ENCODE assay signal across 17 cellular contexts in the genomic region with DNA sequence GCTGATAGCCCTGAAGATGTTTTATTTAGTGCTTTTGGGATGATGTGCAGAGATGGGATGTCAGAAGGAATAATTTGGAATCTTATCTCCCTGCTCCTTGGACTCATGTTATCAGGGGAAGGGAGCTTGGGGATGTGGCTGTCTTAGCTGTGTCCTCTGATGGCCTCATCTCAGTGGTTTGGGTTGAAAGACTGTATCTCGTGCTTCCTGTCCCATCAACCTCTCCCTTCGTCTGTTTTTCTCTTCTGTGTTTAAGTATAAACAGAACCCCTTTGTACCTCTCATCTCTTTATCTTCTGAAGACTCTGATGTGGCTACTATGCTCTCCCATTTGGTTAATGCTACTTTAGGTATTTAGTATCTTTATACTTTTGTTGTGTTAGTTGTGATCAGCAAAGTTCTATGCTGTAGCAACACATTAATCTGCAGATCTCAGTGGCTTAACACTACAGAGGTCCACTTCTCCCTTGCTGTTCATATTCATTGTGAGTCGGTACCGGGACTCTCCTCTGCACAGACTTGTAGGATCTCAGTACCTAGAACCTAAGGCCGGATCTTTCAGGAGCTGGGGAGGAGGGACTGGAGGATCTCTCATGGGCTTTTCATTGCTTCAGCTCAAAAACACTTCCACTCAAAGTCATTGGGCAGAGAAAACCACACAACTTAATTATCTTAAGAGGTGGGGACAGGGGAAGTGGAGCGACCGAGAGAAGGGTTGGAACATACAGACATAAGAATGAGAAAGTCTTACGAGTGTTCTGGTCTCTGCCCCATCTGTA. TPM values are rescaled to one million over a fixed set of nuclear protein-coding genes. Genes with fewer than 3 reads are reported as not detected.
DNase-seq lines count a peak whose midpoint lies in the region; ATAC-seq and TF ChIP-seq lines count a peak whose summit lies in the region.
"Had no signal": no experiment of that assay in that cellular context is flagged by ENCODE, and none has a peak within 500 bp of the region (broad histone marks: within the 10 kb centered on the region; RNA-seq: fewer than 3 reads in every experiment).

No MANE protein-coding gene starts in this region.

- peaks cover 76% of the 10 kb centered on the region for H3K4me1 Mint-ChIP-seq in activated naive CD4-positive, alpha-beta T cell treated with anti-CD3 and anti-CD28 coated beads for 36 hours (ENCODE audit: low read depth)
- H3K4me1 Mint-ChIP-seq in activated naive CD8-positive, alpha-beta T cell treated with anti-CD3 and anti-CD28 coated beads, Interleukin-2, amount 50 U/mL, for 24 hours = peaks cover 89% of the 10 kb centered on the region
- H3K4me1 Mint-ChIP-seq in stimulated activated effector memory CD8-positive, alpha-beta T cell treated with anti-CD3 and anti-CD28 coated beads, Interleukin-12 subunit alpha, Interleukin-12 subunit beta, amount 100 ng/mL, for 72 hours = peaks cover 44% of the 10 kb centered on the region

- peak overlapping the region; percentile 73 for H3K4me3 Mint-ChIP-seq in activated naive CD4-positive, alpha-beta T cell treated with anti-CD3 and anti-CD28 coated beads for 36 hours
- H3K4me3 Mint-ChIP-seq in activated naive CD8-positive, alpha-beta T cell treated with anti-CD3 and anti-CD28 coated beads, Interleukin-2, amount 50 U/mL, for 24 hours = peak overlapping the region; percentile 67
- H3K4me3 Mint-ChIP-seq in stimulated activated effector memory CD8-positive, alpha-beta T cell treated with anti-CD3 and anti-CD28 coated beads, Interleukin-12 subunit alpha, Interleukin-12 subunit beta, amount 100 ng/mL, for 72 hours = peak overlapping the region; percentile 53
- H3K4me3 Mint-ChIP-seq: type B pancreatic cell had no signal

- POLR2A ChIA-PET in Panc1 (lab: Charles Lee) = no interaction called here

- peak overlapping the region; percentile 94 for H3K27ac Mint-ChIP-seq in activated naive CD4-positive, alpha-beta T cell treated with anti-CD3 and anti-CD28 coated beads for 36 hours
- peak overlapping the region; percentile 88 for H3K27ac Mint-ChIP-seq in activated naive CD8-positive, alpha-beta T cell treated with anti-CD3 and anti-CD28 coated beads, Interleukin-2, amount 50 U/mL, for 24 hours
- peak overlapping the region; percentile 82 for H3K27ac Mint-ChIP-seq in stimulated activated effector memory CD8-positive, alpha-beta T cell treated with anti-CD3 and anti-CD28 coated beads, Interleukin-12 subunit alpha, Interleukin-12 subunit beta, amount 100 ng/mL, for 72 hours
- H3K27ac Mint-ChIP-seq: type B pancreatic cell had no signal

- no peak for TF ChIP-seq CTCF in Panc1 (IDR thresholded peaks at IDR 0.05)
- no peak for TF ChIP-seq CTCF in psoas muscle (IDR thresholded peaks at IDR 0.05)

- intact Hi-C loops in activated naive CD4-positive, alpha-beta T cell treated with anti-CD3 and anti-CD28 coated beads for 36 hours (cut with micrococcal nuclease) = loop anchor here (1.0 to 2.0 kb wide), 4 partner anchors 8 to 25 kb away; no protein-coding TSS in a partner anchor
- intact Hi-C loops in Panc1 (cut with micrococcal nuclease; ENCODE audit: unreplicated experiment) = no loop called here
- intact Hi-C loops in psoas muscle (cut with DNase I) = no loop called here

- H3K27ac ChIP-seq in Panc1 (ENCODE audit: low read length) (0 out of 2 replicates have a peak overlapping the region, but pooled peaks have one; percentile 23), psoas muscle (no peak overlapping the region)
- H3K27ac ChIP-seq: lower lobe of right lung had no signal

- in situ Hi-C loops in Panc1 (cut with HindIII; ENCODE audit: low pct_unique_long_range_greater_than_20kb, low sequenced_read_pairs) = no loop called here

- WGBS in psoas muscle, 3 donors = 88 to 91% (median 88%) methylated on average over 8 of the region's 8 CpGs

- H3K9me3 ChIP-seq in Panc1 (ENCODE audit: control insufficient read depth, insufficient read depth, low read depth, low read length) (no peaks in the 10 kb centered on the region), psoas muscle (no peaks in the 10 kb centered on the region)
- H3K9me3 ChIP-seq: lower lobe of right lung had no signal

- no TSS peak for BruUV-seq in Panc1 (replicated peaks; lab: Mats Ljungman, UMichigan)

- 0 out of 2 replicates have a peak, but pooled peaks have one; percentile 17 for ATAC-seq in Panc1
- peak; percentile 81 for ATAC-seq in activated naive CD8-positive, alpha-beta T cell treated with anti-CD3 and anti-CD28 coated beads, Interleukin-2, amount 50 U/mL, for 24 hours
- peak; percentile 82 for ATAC-seq in stimulated activated effector memory CD8-positive, alpha-beta T cell treated with anti-CD3 and anti-CD28 coated beads, Interleukin-12 subunit alpha, Interleukin-12 subunit beta, amount 100 ng/mL, for 72 hours
- ATAC-seq in psoas muscle = no peak
- ATAC-seq in GM18907 (IDR thresholded peaks at IDR 0.05; ENCODE audit: unreplicated experiment) = no peak
- ATAC-seq in HG02938 (IDR thresholded peaks at IDR 0.05; ENCODE audit: unreplicated experiment) = no peak
- ATAC-seq: lower lobe of right lung had no signal

- H3K27me3 Mint-ChIP-seq in activated naive CD4-positive, alpha-beta T cell treated with anti-CD3 and anti-CD28 coated beads for 36 hours (ENCODE audit: low read depth) = no peaks in the 10 kb centered on the region
- no peaks in the 10 kb centered on the region for H3K27me3 Mint-ChIP-seq in activated naive CD8-positive, alpha-beta T cell treated with anti-CD3 and anti-CD28 coated beads, Interleukin-2, amount 50 U/mL, for 24 hours
- H3K27me3 Mint-ChIP-seq: type B pancreatic cell had no signal

- CTCF ChIA-PET in activated naive CD4-positive, alpha-beta T cell treated with anti-CD3 and anti-CD28 coated beads for 36 hours (lab: Charles Lee) = interaction anchor here (1.0 to 6.8 kb wide), 2 partner anchors 15 to 23 kb away, joined by 4 to 48 read pairs; no protein-coding TSS in a partner anchor
- CTCF ChIA-PET in Panc1 (lab: Charles Lee) = interaction anchor here (0.6 kb wide), 2 partner anchors 17 to 569 kb away, joined by 3 to 4 read pairs; no protein-coding TSS in a partner anchor

- H3K36me3 Mint-ChIP-seq in activated naive CD4-positive, alpha-beta T cell treated with anti-CD3 and anti-CD28 coated beads for 36 hours (ENCODE audit: low read depth) = peaks cover 28% of the 10 kb centered on the region
- peaks cover 47% of the 10 kb centered on the region for H3K36me3 Mint-ChIP-seq in activated naive CD8-positive, alpha-beta T cell treated with anti-CD3 and anti-CD28 coated beads, Interleukin-2, amount 50 U/mL, for 24 hours (ENCODE audit: low read depth)
- H3K36me3 Mint-ChIP-seq in stimulated activated effector memory CD8-positive, alpha-beta T cell treated with anti-CD3 and anti-CD28 coated beads, Interleukin-12 subunit alpha, Interleukin-12 subunit beta, amount 100 ng/mL, for 72 hours = peaks cover 4% of the 10 kb centered on the region

- H3K27me3 ChIP-seq in Panc1 (ENCODE audit: control insufficient read depth, insufficient read depth, low read length) (no peaks in the 10 kb centered on the region), psoas muscle (ENCODE audit: insufficient read depth in 3 of 3, low read length in 2 of 3) (no peaks in the 10 kb centered on the region)

- peak; percentile 49 for DNase-seq in activated naive CD4-positive, alpha-beta T cell treated with anti-CD3 and anti-CD28 coated beads for 36 hours
- DNase-seq in activated naive CD4-positive, alpha-beta T cell (lab: John Stamatoyannopoulos, UW) = no peak
- DNase-seq in Panc1 (ENCODE audit: low read depth, low spot score) (no peak), psoas muscle (no peak)
- no peak for DNase-seq in activated naive CD8-positive, alpha-beta T cell treated with anti-CD3 and anti-CD28 coated beads, Interleukin-2, amount 50 U/mL, for 24 hours
- DNase-seq in stimulated activated effector memory CD8-positive, alpha-beta T cell treated with anti-CD3 and anti-CD28 coated beads, Interleukin-12 subunit alpha, Interleukin-12 subunit beta, amount 100 ng/mL, for 72 hours (ENCODE audit: low spot score in 2 of 2) = no peak
- DNase-seq: activated effector memory CD4-positive, alpha-beta T cell treated with anti-CD3 and anti-CD28 coated beads, Interleukin-2, amount 50 U/mL, for 16 hours; DMS153; lower lobe of right lung; NCI-H1436; NCI-H526; occipital lobe; RPMI8226; stimulated activated CD4-positive, alpha-beta T cell treated with anti-CD3 and anti-CD28 coated beads, Interleukin-12 subunit alpha, Interleukin-12 subunit beta, amount 100 ng/mL, for 4 hours had no signal

- no peaks in the 10 kb centered on the region for H3K36me3 ChIP-seq in Panc1 (ENCODE audit: control insufficient read depth, insufficient read depth, low read length)
- no peaks in the 10 kb centered on the region for H3K36me3 ChIP-seq in psoas muscle (ENCODE audit: insufficient read depth in 1 of 2, low read depth in 1 of 2)
- H3K36me3 ChIP-seq: lower lobe of right lung had no signal

- peaks cover 4% of the 10 kb centered on the region for H3K4me1 ChIP-seq in Panc1 (ENCODE audit: control insufficient read depth, insufficient read depth, low read length)
- H3K4me1 ChIP-seq in psoas muscle = peaks cover 4% of the 10 kb centered on the region
- H3K4me1 ChIP-seq: lower lobe of right lung had no signal

- H3K4me3 ChIP-seq in Panc1 (ENCODE audit: low read depth in 2 of 2, low read length in 2 of 2) (no peak overlapping the region), psoas muscle (no peak overlapping the region)
- H3K4me3 ChIP-seq: lower lobe of right lung had no signal

- peaks cover 2% of the 10 kb centered on the region for H3K9me3 Mint-ChIP-seq in activated naive CD4-positive, alpha-beta T cell treated with anti-CD3 and anti-CD28 coated beads for 36 hours
- no peaks in the 10 kb centered on the region for H3K9me3 Mint-ChIP-seq in activated naive CD8-positive, alpha-beta T cell treated with anti-CD3 and anti-CD28 coated beads, Interleukin-2, amount 50 U/mL, for 24 hours
- H3K9me3 Mint-ChIP-seq in stimulated activated effector memory CD8-positive, alpha-beta T cell treated with anti-CD3 and anti-CD28 coated beads, Interleukin-12 subunit alpha, Interleukin-12 subunit beta, amount 100 ng/mL, for 72 hours = no peaks in the 10 kb centered on the region

RNA-seq across cellular contexts. Expression of gene PRKCA, which starts 28.8 kb away (rescaled TPM):
- total RNA-seq in activated naive CD4-positive, alpha-beta T cell treated with anti-CD3 and anti-CD28 coated beads for 36 hours = 10 to 100 TPM; 78.4 to 79.7 TPM
- total RNA-seq in Panc1 (2021; ENCODE audit: unreplicated experiment) (53.0 TPM), psoas muscle (10 to 100 TPM in 1 of 4 donors, 1 to 10 TPM in 3; 4.1 to 15.5 (median 8.8) TPM)
- polyA plus RNA-seq in Panc1 (2012; ENCODE audit: insufficient read length) = 19.2 TPM
- polyA plus RNA-seq in psoas muscle = 10 to 100 TPM in 1 of 3 donors, 1 to 10 TPM in 1, under 1 TPM in 1; 0.35 to 14.5 (median 3.2) TPM

Comparison
In these comparisons a context has a peak if more than half of its experiments do, and no peak if none do; other contexts are left out.
1. ATAC-seq: peak in Panc1 (single experiment), activated naive CD8-positive, alpha-beta T cell treated with anti-CD3 and anti-CD28 coated beads, Interleukin-2, amount 50 U/mL, for 24 hours (single experiment) and stimulated activated effector memory CD8-positive, alpha-beta T cell treated with anti-CD3 and anti-CD28 coated beads, Interleukin-12 subunit alpha, Interleukin-12 subunit beta, amount 100 ng/mL, for 72 hours (single experiment); none in psoas muscle (0 of 4), GM18907 (single experiment) and HG02938 (single experiment).
2. Peak in every context shown above with its lines, with median percentiles within 50 percentile points of each other: H3K27ac Mint-ChIP-seq and H3K4me3 Mint-ChIP-seq.